15 cellular contexts compared by ENCODE assay signal in the genomic region with DNA sequence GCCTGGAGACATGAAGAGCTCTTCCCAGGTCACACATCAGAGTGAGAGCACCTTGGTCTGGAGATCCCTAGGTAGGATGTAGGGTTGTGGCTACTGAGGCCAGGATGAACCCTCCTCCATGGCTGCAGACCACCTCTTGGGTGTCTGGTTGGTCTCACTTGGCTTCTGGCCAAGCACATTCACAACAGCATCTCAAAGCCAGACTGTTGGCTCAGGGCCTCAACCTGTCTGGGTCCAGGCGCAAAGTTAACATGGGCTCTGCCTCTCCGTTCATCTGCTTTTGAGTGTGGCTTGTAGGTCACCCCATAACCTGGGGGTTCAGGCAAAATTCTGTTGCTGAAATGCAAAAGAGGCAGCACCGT.
"Had no signal": no experiment of that assay in that cellular context is flagged by ENCODE, and none has a peak within 500 bp of the region (broad histone marks: within the 10 kb centered on the region; RNA-seq: fewer than 3 reads in every experiment).

No MANE protein-coding gene starts in this region.

- ATAC-seq: activated CD4-positive, CD25-positive, alpha-beta regulatory T cell treated with anti-CD3 and anti-CD28 coated beads, Interleukin-2, amount 50 U/mL, for 24 hours; lower lobe of right lung; natural killer cell treated with Interleukin-12 subunit alpha and Interleukin-12 subunit beta and Interleukin-15 and Interleukin-18, amount 100 ng/mL, for 72 hours; stimulated activated naive CD8-positive, alpha-beta T cell treated with anti-CD3 and anti-CD28 coated beads, Interleukin-15, Interleukin-2, amounts not matched to agents 100 U/mL and 50 U/mL, for 24 hours had no signal

- H3K27ac ChIP-seq: cardiac muscle cell, epithelial cell of prostate, foreskin keratinocyte, lower lobe of right lung had no signal

- DNase-seq: activated CD4-positive, alpha-beta T cell treated with anti-CD3 and anti-CD28 coated beads, Interleukin-2, amount 10 ng/mL, durations not matched to agents 7 days and 5 days; activated gamma-delta T cell treated with Interleukin-2 at 50 U/mL for 16 hours; activated T-cell treated with anti-CD3 and anti-CD28 coated beads, Interleukin-2, amount 50 U/mL, for 48 hours; dermis blood vessel endothelial cell; glutamatergic neuron; hippocampal formation; lower lobe of right lung; occipital lobe; stimulated activated naive CD8-positive, alpha-beta T cell treated with anti-CD3 and anti-CD28 coated beads, Interleukin-15, Interleukin-2, amounts not matched to agents 100 U/mL and 50 U/mL, for 24 hours had no signal

- H3K4me3 ChIP-seq: cardiac muscle cell, lower lobe of right lung, skin epidermis had no signal

- H3K27me3 ChIP-seq: cardiac muscle cell, foreskin keratinocyte had no signal

- H3K36me3 ChIP-seq: cardiac muscle cell, lower lobe of right lung had no signal

- H3K9me3 ChIP-seq: lower lobe of right lung had no signal
